ENCODE assay signal across 14 cellular contexts in the genomic region with DNA sequence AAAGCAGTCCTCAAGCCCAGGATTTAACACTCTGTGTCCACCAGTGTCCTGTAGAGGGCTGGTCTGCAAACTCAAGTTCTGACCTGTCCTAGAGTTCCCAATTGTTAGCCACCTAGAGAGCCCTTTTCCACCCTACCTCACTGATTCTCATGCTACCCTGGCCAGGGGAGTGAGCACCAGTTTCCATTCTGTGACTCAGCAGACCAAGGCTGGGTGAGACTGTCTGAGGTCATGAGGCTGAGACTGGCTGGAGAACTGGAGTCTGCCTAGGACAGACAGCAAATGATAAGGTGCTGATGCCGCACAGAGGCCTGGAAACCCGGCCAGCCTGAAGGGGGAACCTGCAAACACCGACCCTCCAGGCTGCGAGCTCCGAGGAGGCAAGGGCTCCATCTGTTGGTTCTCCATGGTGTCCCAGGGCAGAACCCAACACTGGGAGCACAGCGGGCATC. TPM values are rescaled to one million over a fixed set of nuclear protein-coding genes. Genes with fewer than 3 reads are reported as not detected.
A peak's percentile ranks its signal among the peaks of the same experiment; 100 is the strongest.
DNase-seq lines count a peak whose midpoint lies in the region; ATAC-seq, FAIRE-seq and TF ChIP-seq lines count a peak whose summit lies in the region.
"Had no signal": no experiment of that assay in that cellular context is flagged by ENCODE, and none has a peak within 500 bp of the region (broad histone marks: within the 10 kb centered on the region; RNA-seq: fewer than 3 reads in every experiment).

No MANE protein-coding gene starts in this region.

- CTCF ChIA-PET in K562 (lab: Yijun Ruan, JAX; ENCODE audit: low intra/inter-chr PET ratio), result no interaction called here

- no peak for TF ChIP-seq POLR2A in K562 (conservative IDR thresholded peaks at IDR 0.05)

- H3K79me2 ChIP-seq in K562 (ENCODE audit: control insufficient read depth, insufficient read depth, low read length), result no peaks in the 10 kb centered on the region
- peaks cover 7% of the 10 kb centered on the region for H3K79me2 ChIP-seq in mesendoderm (ENCODE audit: control insufficient read depth, insufficient read depth, low read length)

- TF ChIP-seq EP300 in K562 (IDR thresholded peaks at IDR 0.05; ENCODE audit: low read length), result no peak

- H3K4me2 ChIP-seq in K562 (ENCODE audit: insufficient read depth, low read length), result no peak overlapping the region
- no peak overlapping the region for H3K4me2 ChIP-seq in mesendoderm (ENCODE audit: low read length)

- ATAC-seq in K562 (peak; percentile 85), left colon (no peak)

- POLR2A ChIA-PET in K562 (lab: Yijun Ruan, JAX), result interaction anchor here (0.5 to 1.6 kb wide), 4 partner anchors 8 to 115 kb away, joined by 3 to 5 read pairs (median 4); no protein-coding TSS in a partner anchor

- no peak overlapping the region for H3K23ac ChIP-seq in mesendoderm (ENCODE audit: low read length)

- FAIRE-seq in K562 (lab: Jason Lieb, UNC), result no peak
- FAIRE-seq: endothelial cell of umbilical vein, islet of Langerhans had no signal

- no peak overlapping the region for H3K56ac ChIP-seq in mesendoderm (ENCODE audit: low read length)

- no peak overlapping the region for H2AFZ ChIP-seq in K562 (ENCODE audit: low read depth, low read length)

- 4% methylated on average over 6 of the region's 6 CpGs for WGBS in K562 (ENCODE audit: insufficient coverage, low coverage, missing lambda C conversion rate)
- no CpG with 5 or more reads among the region's 6 CpGs for WGBS in mesendoderm (ENCODE audit: extremely low coverage, insufficient coverage, low lambda C conversion rate)

- no peak overlapping the region for H4K8ac ChIP-seq in mesendoderm (ENCODE audit: low read depth, low read length)

- TF ChIP-seq CTCF in K562 (IDR thresholded peaks at IDR 0.05 in 2 of 3, conservative IDR thresholded peaks at IDR 0.05 in 1 of 3; ENCODE audit: insufficient read depth in 2 of 3, low read depth in 1 of 3, low read length in 3 of 3), result peak; percentile 28 to 79 (median 55); a peak in 5 of 6 replicates

- H3K9ac ChIP-seq in K562 (ENCODE audit: insufficient read depth in 1 of 2, low read depth in 2 of 2, low read length in 2 of 2) (no peak overlapping the region), mesendoderm (ENCODE audit: low read length) (no peak overlapping the region)

- peak in 1 of 2 experiments; percentile 44; a peak in 2 of 4 replicates for TF ChIP-seq RAD21 in K562 (CRISPR knock-in tag; conservative IDR thresholded peaks at IDR 0.05 in 1 of 2, IDR thresholded peaks at IDR 0.05 in 1 of 2)

- H3K18ac ChIP-seq in mesendoderm (ENCODE audit: low read length), result no peak overlapping the region

- no peak overlapping the region for H2BK15ac ChIP-seq in mesendoderm (replicated peaks; ENCODE audit: low read depth)

- no peaks in the 10 kb centered on the region for H3K9me3 ChIP-seq in K562 (replicated peaks; ENCODE audit: control insufficient read depth, insufficient read depth, low read depth, low read length)

- no peak overlapping the region for H2BK5ac ChIP-seq in mesendoderm (ENCODE audit: low read length)

- no peaks in the 10 kb centered on the region for H3K9me1 ChIP-seq in K562 (ENCODE audit: control insufficient read depth, insufficient read depth, low read length)

- intact Hi-C loops in K562 (cut with micrococcal nuclease) (no loop called here), left colon (cut with DNase I, micrococcal nuclease) (no loop called here)

- H3K36me3 ChIP-seq in K562 (ENCODE audit: control insufficient read depth, insufficient read depth, low read length), result no peaks in the 10 kb centered on the region
- H3K36me3 ChIP-seq in mesendoderm (ENCODE audit: control insufficient read depth, insufficient read depth, low read length), result no peaks in the 10 kb centered on the region

- H3K27me3 ChIP-seq in K562 (ENCODE audit: control insufficient read depth in 2 of 2, insufficient read depth in 2 of 2, low read length in 2 of 2), result peaks cover 31 to 35% of the 10 kb centered on the region in 2 experiments; a peak in 4 of 5 replicates
- no peaks in the 10 kb centered on the region for H3K27me3 ChIP-seq in mesendoderm (ENCODE audit: insufficient read depth, low read length, poor library complexity)

- H3K27ac ChIP-seq in K562 (ENCODE audit: extremely low read depth, low read depth, low read length), result no peak overlapping the region
- H3K27ac ChIP-seq in mesendoderm (ENCODE audit: low read depth, low read length), result no peak overlapping the region

- H3K4me3 ChIP-seq in K562 (no peak overlapping the region), mesendoderm (ENCODE audit: low read length) (no peak overlapping the region)

- in situ Hi-C loops in KBM-7 (cut with MboI; ENCODE audit: low pct_unique_long_range_greater_than_20kb, low sequenced_read_pairs) (no loop called here), K562 (cut with MboI) (no loop called here)

- peaks cover 13% of the 10 kb centered on the region for H3K79me1 ChIP-seq in mesendoderm (ENCODE audit: low read length)

- no peak overlapping the region for H2BK120ac ChIP-seq in mesendoderm (ENCODE audit: low read depth, low read length)

- H3K4me1 ChIP-seq in K562 (replicated peaks in 1 of 2; ENCODE audit: control insufficient read depth in 2 of 2, insufficient read depth in 2 of 2, low read length in 2 of 2), result no peaks in the 10 kb centered on the region
- no peaks in the 10 kb centered on the region for H3K4me1 ChIP-seq in mesendoderm (ENCODE audit: control insufficient read depth, low read depth, low read length)

- no peak overlapping the region for H3K4ac ChIP-seq in mesendoderm (ENCODE audit: low read depth, low read length)

- H4K5ac ChIP-seq in mesendoderm (ENCODE audit: low read length), result no peak overlapping the region

- H4K20me1 ChIP-seq in K562 (replicated peaks; ENCODE audit: control insufficient read depth, insufficient read depth, low read length), result peaks cover 6% of the 10 kb centered on the region; the same call in 1 of the 2 replicates

- no TSS peak for BruUV-seq in K562 (replicated peaks; lab: Mats Ljungman, UMichigan)

- DNase-seq in NCI-H524 (lab: John Stamatoyannopoulos, UW), result peak; percentile 28 to 72
- no peak for DNase-seq in NCI-H524 treated with DMSO at 0.1 percent for 48 hours (lab: John Stamatoyannopoulos, UW)
- peak; percentile 21 for DNase-seq in KBM-7
- peak in 3 of 4 experiments; percentile 30 to 47 (median 43) for DNase-seq in K562 (ENCODE audit: extremely low read depth in 1 of 4, low spot score in 3 of 4)
- DNase-seq in mesendoderm, result peak; percentile 83
- no peak for DNase-seq in UCSD-AML1 (lab: John Stamatoyannopoulos, UW; ENCODE audit: unreplicated experiment)
- DNase-seq in stimulated activated CD4-positive, alpha-beta T cell treated with anti-CD3 and anti-CD28 coated beads, Interleukin-12 subunit alpha, Interleukin-12 subunit beta, amount 100 ng/mL, for 4 hours, result no peak
- no peak for DNase-seq in left colon
- DNase-seq: activated CD4-positive, alpha-beta T cell treated with anti-CD3 and anti-CD28 coated beads, Interleukin-2, amount 10 ng/mL, durations not matched to agents 7 days and 5 days; NCI-H187; SHP77; stimulated activated CD4-positive, alpha-beta T cell treated with anti-CD3 and anti-CD28 coated beads, Interleukin-4, amount 100 ng/mL, for 4 hours had no signal

- H2AK5ac ChIP-seq in mesendoderm (ENCODE audit: low read length), result no peak overlapping the region

TF ChIP-seq in K562, 482 proteins besides CTCF, POLR2A, EP300 and RAD21 (continues in another document):
- TF ChIP-seq ZNF589 (CRISPR knock-in tag; IDR thresholded peaks at IDR 0.05; ENCODE audit: low read depth), result no peak
- TF ChIP-seq HCFC1 (IDR thresholded peaks at IDR 0.05; ENCODE audit: low read depth, low read length), result no peak
- TF ChIP-seq, protein P1, sequence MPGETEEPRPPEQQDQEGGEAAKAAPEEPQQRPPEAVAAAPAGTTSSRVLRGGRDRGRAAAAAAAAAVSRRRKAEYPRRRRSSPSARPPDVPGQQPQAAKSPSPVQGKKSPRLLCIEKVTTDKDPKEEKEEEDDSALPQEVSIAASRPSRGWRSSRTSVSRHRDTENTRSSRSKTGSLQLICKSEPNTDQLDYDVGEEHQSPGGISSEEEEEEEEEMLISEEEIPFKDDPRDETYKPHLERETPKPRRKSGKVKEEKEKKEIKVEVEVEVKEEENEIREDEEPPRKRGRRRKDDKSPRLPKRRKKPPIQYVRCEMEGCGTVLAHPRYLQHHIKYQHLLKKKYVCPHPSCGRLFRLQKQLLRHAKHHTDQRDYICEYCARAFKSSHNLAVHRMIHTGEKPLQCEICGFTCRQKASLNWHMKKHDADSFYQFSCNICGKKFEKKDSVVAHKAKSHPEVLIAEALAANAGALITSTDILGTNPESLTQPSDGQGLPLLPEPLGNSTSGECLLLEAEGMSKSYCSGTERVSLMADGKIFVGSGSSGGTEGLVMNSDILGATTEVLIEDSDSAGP (CRISPR knock-in tag; IDR thresholded peaks at IDR 0.05), result no peak
- 0 out of 2 replicates have a peak, but pooled peaks have one; percentile 21 for TF ChIP-seq JUND (IDR thresholded peaks at IDR 0.05; ENCODE audit: borderline replicate concordance, low read depth, low read length)
- 0 out of 3 replicates have a peak, but pooled peaks have one; percentile 26 for TF ChIP-seq JUND (tag; IDR thresholded peaks at IDR 0.05; ENCODE audit: borderline replicate concordance, low read depth, low read length)
- peak; percentile 34; the same call in 1 of the 2 replicates for TF ChIP-seq FOSL1 (tag; conservative IDR thresholded peaks at IDR 0.05)

RNA-seq across cellular contexts. Expression of gene GLIS1, which starts 13.7 kb away (rescaled TPM):
- total RNA-seq in K562 (2011; cell fraction: chromatin; rRNA removed; ENCODE audit: low replicate concordance), result not detected in 2 replicates
- total RNA-seq in K562 (2011; cell fraction: nucleolus; rRNA removed), result not detected in 2 replicates
- total RNA-seq in K562 (2011; cell fraction: nucleoplasm; rRNA removed), result not detected in 2 replicates
- total RNA-seq in K562 (2014; rRNA removed), result not detected in 2 replicates
- total RNA-seq in K562 (2014; rRNA removed; fragmentation: Illumina TruSeq; extraction: Trizol), result not detected in 2 replicates
- total RNA-seq in K562 (2015; rRNA removed; fragmentation: Illumina TruSeq; extraction: Trizol), result not detected in 2 replicates
- total RNA-seq in K562 (2021), result not detected in 2 replicates
- polyA plus RNA-seq in K562 (2011; rRNA removed), result not detected in 2 replicates
- not detected in 2 replicates for polyA plus RNA-seq in K562 (2011; cell fraction: cytosol; rRNA removed)
- not detected in 2 replicates for polyA plus RNA-seq in K562 (2011; cell fraction: nucleus; rRNA removed)
- polyA plus RNA-seq in K562 (2012), result 0.24 TPM in 1 of 2 replicates, not detected in the other
- not detected in 2 replicates for polyA plus RNA-seq in K562 (2014; fragmentation: Illumina TruSeq; extraction: Trizol)
- polyA plus RNA-seq in K562 (2014; fragmentation: Nextera tagmentation; extraction: Ambion mirVana), result not detected
- not detected in 2 replicates for polyA plus RNA-seq in K562 (2014; rRNA removed)
- polyA minus RNA-seq in K562 (2011; rRNA and poly(A)+ RNA removed), result not detected in 2 replicates
- not detected in 2 replicates for polyA minus RNA-seq in K562 (2011; cell fraction: cytosol; rRNA and poly(A)+ RNA removed)
- polyA minus RNA-seq in K562 (2011; cell fraction: nucleus; rRNA and poly(A)+ RNA removed), result not detected in 2 replicates
- polyA plus RNA-seq in mesendoderm (2013, experiment 1 of 2), result 2.5 TPM
- polyA plus RNA-seq in mesendoderm (2013, experiment 2 of 2), result 2.4 TPM
- total RNA-seq in left colon, result under 1 TPM; 0.25 to 0.34 TPM
- total RNA-seq: activated CD4-positive, alpha-beta T cell treated with anti-CD3 and anti-CD28 coated beads, Interleukin-2, amount 10 ng/mL, durations not matched to agents 7 days and 5 days; endothelial cell of umbilical vein had no signal
- polyA plus RNA-seq: endothelial cell of umbilical vein had no signal

Comparison
In these comparisons a context has a peak if more than half of its experiments do, and no peak if none do; other contexts are left out.
1. DNase-seq: peak in NCI-H524 (2 of 2), KBM-7 (single experiment), K562 (3 of 4) and mesendoderm (single experiment); none in NCI-H524 treated with DMSO at 0.1 percent for 48 hours (single experiment), UCSD-AML1 (single experiment), stimulated activated CD4-positive, alpha-beta T cell treated with anti-CD3 and anti-CD28 coated beads, Interleukin-12 subunit alpha, Interleukin-12 subunit beta, amount 100 ng/mL, for 4 hours (single experiment) and left colon (0 of 2).